Comparison of ENCODE assay signal across 1 cellular context in the genomic region with DNA sequence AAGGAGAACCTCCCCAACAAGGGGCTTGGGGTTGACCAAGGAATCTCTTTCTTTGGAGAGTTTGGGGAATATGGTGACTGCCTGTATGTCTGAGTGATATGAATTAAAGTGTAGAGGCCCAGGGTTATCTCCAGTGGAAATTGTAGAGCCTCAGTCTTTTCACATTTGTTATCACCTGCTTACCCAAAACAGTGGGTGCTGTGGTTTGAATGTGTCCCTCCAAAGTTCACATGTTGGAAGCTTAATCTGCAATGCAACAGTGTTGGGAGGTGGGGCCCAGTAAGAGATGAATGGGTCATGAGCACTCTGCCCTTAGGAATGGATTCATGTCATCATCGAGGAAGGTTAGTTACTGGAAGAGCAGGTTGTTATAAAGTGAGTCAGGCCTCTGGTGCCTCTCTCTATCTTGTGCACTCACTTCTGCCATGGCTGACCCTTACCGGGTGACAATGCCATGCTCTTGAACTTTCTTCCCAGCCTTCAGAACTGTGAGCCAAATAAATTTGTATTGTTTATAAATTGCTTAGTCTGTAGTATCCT.
TF ChIP-seq lines count a peak whose summit lies in the region.

No MANE protein-coding gene starts in this region.

TF ChIP-seq in IMR-90, 13 proteins besides CTCF, POLR2A, EP300 and RAD21 (continued from another document):
- TF ChIP-seq, protein P1, sequence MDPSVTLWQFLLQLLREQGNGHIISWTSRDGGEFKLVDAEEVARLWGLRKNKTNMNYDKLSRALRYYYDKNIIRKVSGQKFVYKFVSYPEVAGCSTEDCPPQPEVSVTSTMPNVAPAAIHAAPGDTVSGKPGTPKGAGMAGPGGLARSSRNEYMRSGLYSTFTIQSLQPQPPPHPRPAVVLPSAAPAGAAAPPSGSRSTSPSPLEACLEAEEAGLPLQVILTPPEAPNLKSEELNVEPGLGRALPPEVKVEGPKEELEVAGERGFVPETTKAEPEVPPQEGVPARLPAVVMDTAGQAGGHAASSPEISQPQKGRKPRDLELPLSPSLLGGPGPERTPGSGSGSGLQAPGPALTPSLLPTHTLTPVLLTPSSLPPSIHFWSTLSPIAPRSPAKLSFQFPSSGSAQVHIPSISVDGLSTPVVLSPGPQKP (IDR thresholded peaks at IDR 0.05; ENCODE audit: borderline replicate concordance, low read depth, low read length): no peak
- TF ChIP-seq FOS (IDR thresholded peaks at IDR 0.05; ENCODE audit: low read depth, low read length) (no peak), CHD1 (IDR thresholded peaks at IDR 0.05; ENCODE audit: low read depth, low read length) (no peak), MAFK (IDR thresholded peaks at IDR 0.05; ENCODE audit: low read depth, low read length) (no peak), MXI1 (IDR thresholded peaks at IDR 0.05; ENCODE audit: borderline replicate concordance, low read depth, low read length) (no peak), SMC3 (IDR thresholded peaks at IDR 0.05; ENCODE audit: low read depth, low read length) (no peak), BHLHE40 (IDR thresholded peaks at IDR 0.05; ENCODE audit: low read depth, low read length) (no peak)
- TF ChIP-seq, protein P2, sequence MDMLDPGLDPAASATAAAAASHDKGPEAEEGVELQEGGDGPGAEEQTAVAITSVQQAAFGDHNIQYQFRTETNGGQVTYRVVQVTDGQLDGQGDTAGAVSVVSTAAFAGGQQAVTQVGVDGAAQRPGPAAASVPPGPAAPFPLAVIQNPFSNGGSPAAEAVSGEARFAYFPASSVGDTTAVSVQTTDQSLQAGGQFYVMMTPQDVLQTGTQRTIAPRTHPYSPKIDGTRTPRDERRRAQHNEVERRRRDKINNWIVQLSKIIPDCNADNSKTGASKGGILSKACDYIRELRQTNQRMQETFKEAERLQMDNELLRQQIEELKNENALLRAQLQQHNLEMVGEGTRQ (IDR thresholded peaks at IDR 0.05; ENCODE audit: low read depth, low read length): no peak
TF ChIP-seq in IMR-90: peak in this region for 0.
